8 cellular contexts compared by ENCODE assay signal in the genomic region with DNA sequence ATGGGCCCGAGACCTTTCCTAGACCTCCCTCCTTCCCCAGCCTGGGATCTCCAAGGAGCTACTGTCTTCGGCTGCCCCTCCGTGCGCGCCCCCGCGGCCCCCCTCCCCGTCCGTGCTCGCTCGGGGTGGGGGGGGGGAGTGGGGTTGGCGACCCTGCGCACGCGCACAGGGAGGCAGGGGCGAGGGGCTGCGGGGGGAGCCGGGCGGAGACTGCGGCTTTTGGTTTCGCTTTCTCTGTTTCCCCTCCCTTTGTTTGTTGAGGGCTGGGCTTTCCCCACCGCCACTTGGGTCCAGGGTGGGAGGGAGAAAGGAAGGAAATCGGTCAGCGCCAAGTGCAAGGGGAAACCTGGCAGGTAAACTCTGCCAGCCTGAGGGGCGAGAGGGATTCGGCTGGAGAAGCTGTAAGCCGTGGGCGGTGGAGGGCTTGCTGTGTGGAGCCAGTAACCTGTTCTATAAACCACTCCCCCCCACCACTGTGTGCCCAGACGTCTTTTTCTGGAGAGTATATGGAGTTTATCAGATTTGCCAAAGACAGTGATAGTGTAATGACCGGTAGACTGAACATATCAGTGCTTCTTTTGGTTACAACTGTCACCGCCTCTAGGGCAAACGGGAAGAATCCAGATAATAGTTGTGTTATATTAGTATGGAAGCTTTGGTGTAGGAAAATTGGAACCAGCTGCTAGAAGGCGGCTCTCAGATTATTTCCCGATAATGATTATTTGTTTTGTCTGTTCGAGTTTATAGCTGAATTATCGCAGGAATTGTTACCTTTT. TPM values are rescaled to one million over a fixed set of nuclear protein-coding genes. Genes with fewer than 3 reads are reported as not detected.
DNase-seq lines count a peak whose midpoint lies in the region; ATAC-seq and TF ChIP-seq lines count a peak whose summit lies in the region.

No MANE protein-coding gene starts in this region.

- TF ChIP-seq CTCF in GM13976 (IDR thresholded peaks at IDR 0.05; ENCODE audit: borderline replicate concordance, control extremely low read depth, extremely low read depth, insufficient read depth, missing control alignments) (no peak), WERI-Rb-1 (IDR thresholded peaks at IDR 0.05; ENCODE audit: low read depth, low read length) (no peak), breast epithelium (IDR thresholded peaks at IDR 0.05) (no peak)

- peaks cover 6 to 23% of the 10 kb centered on the region in 2 donors for H3K4me1 ChIP-seq in breast epithelium

- H3K36me3 ChIP-seq in WERI-Rb-1: peaks cover 65% of the 10 kb centered on the region
- no peaks in the 10 kb centered on the region for H3K36me3 ChIP-seq in breast epithelium

- DNase-seq in GM13976 (ENCODE audit: low spot score) (peak; percentile 81), NCI-H1694 (lab: John Stamatoyannopoulos, UW) (peak; percentile 56), WERI-Rb-1 (peak; percentile 72), breast epithelium (ENCODE audit: low spot score in 2 of 2) (peak in 1 of 2 donors; percentile 27), islet precursor cell (peak; percentile 81), GF-D8 (lab: John Stamatoyannopoulos, UW) (no peak)
- peak; percentile 84 for DNase-seq in stimulated activated CD4-positive, alpha-beta T cell treated with anti-CD3 and anti-CD28 coated beads, Interleukin-15, amount 100 ng/mL, for 24 hours

- TF ChIP-seq POLR2A in breast epithelium (IDR thresholded peaks at IDR 0.05): no peak

- ATAC-seq in HG02798 (IDR thresholded peaks at IDR 0.05; ENCODE audit: poor library complexity, unreplicated experiment): peak; percentile 33

- intact Hi-C loops in breast epithelium (cut with DNase I; ENCODE audit: low total_unique reads): no loop called here

- H3K27ac ChIP-seq in WERI-Rb-1 (peak overlapping the region; percentile 96), breast epithelium (peak overlapping the region; percentile 99)

- in situ Hi-C loops in GM13976 (cut with MboI; ENCODE audit: low sequenced_read_pairs, unreplicated experiment): no loop called here

- H3K4me3 ChIP-seq in WERI-Rb-1 (ENCODE audit: low read depth, low read length) (peak overlapping the region; percentile 92), breast epithelium (peak overlapping the region; percentile 94 to 100 (median 97))

- no peaks in the 10 kb centered on the region for H3K9me3 ChIP-seq in WERI-Rb-1 (ENCODE audit: severe bottlenecking)
- no peaks in the 10 kb centered on the region for H3K9me3 ChIP-seq in breast epithelium

- no peaks in the 10 kb centered on the region for H3K27me3 ChIP-seq in WERI-Rb-1 (ENCODE audit: insufficient read depth, low read depth, severe bottlenecking)
- no peaks in the 10 kb centered on the region for H3K27me3 ChIP-seq in breast epithelium

RNA-seq across cellular contexts. Expression of a gene that starts 0.7 kb away (rescaled TPM):
- 100 to 1,000 TPM in 1 of 3 donors, 10 to 100 TPM in 2; 76.6 to 122 (median 89.5) TPM for total RNA-seq in breast epithelium

RNA-seq across cellular contexts. Expression of a gene that starts 24.3 kb away (rescaled TPM):
- total RNA-seq in breast epithelium: 10 to 100 TPM; 24.8 to 34.1 (median 31.0) TPM

RNA-seq across cellular contexts. Expression of a gene that starts 50.7 kb away (rescaled TPM):
- 10 to 100 TPM; 19.8 to 22.1 (median 21.0) TPM for total RNA-seq in breast epithelium
